18 cellular contexts compared by ENCODE assay signal in the genomic region with DNA sequence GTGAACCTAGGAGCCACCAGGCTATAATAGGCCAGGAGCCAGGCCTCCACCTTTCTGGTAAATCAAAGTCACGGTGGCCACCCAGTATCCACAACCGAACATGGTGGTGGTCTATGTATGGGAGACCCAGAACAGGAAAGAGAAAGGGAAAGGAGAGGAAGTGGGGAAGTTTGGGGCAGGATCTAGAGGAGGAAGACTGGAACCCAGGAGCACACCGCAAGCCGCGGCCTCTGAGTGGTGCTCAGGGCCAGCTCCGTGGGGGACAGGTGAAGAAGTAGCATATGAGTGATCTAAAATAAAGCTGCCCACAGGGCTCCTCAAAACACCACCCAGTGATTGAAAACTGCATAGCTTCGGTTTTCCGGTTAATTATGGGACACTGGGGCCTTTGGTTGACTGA.
DNase-seq lines count a peak whose midpoint lies in the region; ATAC-seq and TF ChIP-seq lines count a peak whose summit lies in the region.
"Had no signal": no experiment of that assay in that cellular context is flagged by ENCODE, and none has a peak within 500 bp of the region (broad histone marks: within the 10 kb centered on the region; RNA-seq: fewer than 3 reads in every experiment).

No MANE protein-coding gene starts in this region.

- H3K27ac ChIP-seq in H9 (ENCODE audit: insufficient read length, low read depth, low read length): no peak overlapping the region

- no peak overlapping the region for H4K5ac ChIP-seq in H9 (ENCODE audit: insufficient read length, low read depth, low read length)

- intact Hi-C loops in posterior vena cava (cut with DNase I): loop anchor here (5.0 to 10.0 kb wide), 2 partner anchors 213 to 281 kb away; partner anchors contain the start of gene ZDHHC14 (in 1 of the 2)
- intact Hi-C loops in activated T-helper 2 cell treated with anti-CD3 and anti-CD28 coated beads, Interferon-gamma antibody, Interleukin-2, Interleukin-4, amounts not matched to agents 10 μg/mL and 5 μg/mL and 100 μg/mL, durations not matched to agents 14 hours and 24 hours and 36 hours (cut with micrococcal nuclease): loop anchor here (5.0 kb wide), 1 partner anchor 213 kb away; the partner anchor contains the start of gene ZDHHC14

- no peak overlapping the region for H3K4ac ChIP-seq in H9 (ENCODE audit: low read depth, low read length)

- H3K27me3 Mint-ChIP-seq in H9 (ENCODE audit: low read depth): no peaks in the 10 kb centered on the region
- no peaks in the 10 kb centered on the region for H3K27me3 Mint-ChIP-seq in chondrocyte (ENCODE audit: low read depth)
- H3K27me3 Mint-ChIP-seq in natural killer cell treated with Interleukin-12 subunit alpha and Interleukin-12 subunit beta and Interleukin-15 and Interleukin-18, amount 100 ng/mL, for 72 hours: no peaks in the 10 kb centered on the region
- no peaks in the 10 kb centered on the region for H3K27me3 Mint-ChIP-seq in activated T-helper 2 cell treated with anti-CD3 and anti-CD28 coated beads, Interferon-gamma antibody, Interleukin-2, Interleukin-4, amounts not matched to agents 10 μg/mL and 5 μg/mL and 100 μg/mL, durations not matched to agents 14 hours and 24 hours and 36 hours (ENCODE audit: low read depth)
- H3K27me3 Mint-ChIP-seq: CD4-positive, alpha-beta memory T cell had no signal

- H2BK20ac ChIP-seq in H9 (ENCODE audit: low read depth, low read length, poor library complexity, severe bottlenecking): no peak overlapping the region

- no peaks in the 10 kb centered on the region for H4K20me1 ChIP-seq in H9 (ENCODE audit: control insufficient read depth, insufficient read depth, insufficient read length)

- H2BK15ac ChIP-seq in H9 (ENCODE audit: low read depth, low read length): no peak overlapping the region

- H3K4me3 ChIP-seq in AG09309 (ENCODE audit: control insufficient read depth, low read depth, low read length): no peak overlapping the region
- H3K4me3 ChIP-seq in BE2C (ENCODE audit: low read depth, low read length): no peak overlapping the region

- H3K27ac Mint-ChIP-seq in H9 (no peak overlapping the region), chondrocyte (ENCODE audit: unreplicated experiment) (no peak overlapping the region)
- H3K27ac Mint-ChIP-seq in natural killer cell treated with Interleukin-12 subunit alpha and Interleukin-12 subunit beta and Interleukin-15 and Interleukin-18, amount 100 ng/mL, for 72 hours: no peak overlapping the region
- H3K27ac Mint-ChIP-seq in activated T-helper 2 cell treated with anti-CD3 and anti-CD28 coated beads, Interferon-gamma antibody, Interleukin-2, Interleukin-4, amounts not matched to agents 10 μg/mL and 5 μg/mL and 100 μg/mL, durations not matched to agents 14 hours and 24 hours and 36 hours: no peak overlapping the region

- H3K27me3 ChIP-seq in H9 (ENCODE audit: insufficient read depth, low read length) (no peaks in the 10 kb centered on the region), BE2C (no peaks in the 10 kb centered on the region)

- H3K9me3 ChIP-seq in H9 (ENCODE audit: control insufficient read depth, low read depth, low read length): peaks cover 8% of the 10 kb centered on the region
- no peaks in the 10 kb centered on the region; the same call in 1 of the 2 replicates for H3K9me3 ChIP-seq in BE2C

- H2BK12ac ChIP-seq in H9 (ENCODE audit: insufficient read length, low read depth, low read length): no peak overlapping the region

- H3K79me2 ChIP-seq in H9 (ENCODE audit: insufficient read depth, low read length): no peaks in the 10 kb centered on the region

- H3K4me1 ChIP-seq in H9 (ENCODE audit: insufficient read depth, low read length) (peaks cover 2% of the 10 kb centered on the region; the same call in 1 of the 2 replicates), BE2C (no peaks in the 10 kb centered on the region)

- peaks cover 10 to 13% (median 12%) of the 10 kb centered on the region in 3 experiments for H3K36me3 Mint-ChIP-seq in H9 (ENCODE audit: insufficient read depth in 1 of 3, low read depth in 3 of 3)
- H3K36me3 Mint-ChIP-seq in chondrocyte (ENCODE audit: low read depth): peaks cover 3% of the 10 kb centered on the region
- peaks cover 6% of the 10 kb centered on the region for H3K36me3 Mint-ChIP-seq in natural killer cell treated with Interleukin-12 subunit alpha and Interleukin-12 subunit beta and Interleukin-15 and Interleukin-18, amount 100 ng/mL, for 72 hours
- peaks cover 3% of the 10 kb centered on the region for H3K36me3 Mint-ChIP-seq in activated T-helper 2 cell treated with anti-CD3 and anti-CD28 coated beads, Interferon-gamma antibody, Interleukin-2, Interleukin-4, amounts not matched to agents 10 μg/mL and 5 μg/mL and 100 μg/mL, durations not matched to agents 14 hours and 24 hours and 36 hours (ENCODE audit: low read depth)

- no peaks in the 10 kb centered on the region for H3K23me2 ChIP-seq in H9 (ENCODE audit: insufficient read length, low read depth, low read length, poor library complexity, severe bottlenecking)

- no peak overlapping the region for H3T11ph ChIP-seq in H9 (ENCODE audit: low read length)

- H4K91ac ChIP-seq in H9 (ENCODE audit: insufficient read length, low read depth, low read length): no peak overlapping the region

- no peak overlapping the region for H2BK5ac ChIP-seq in H9 (ENCODE audit: insufficient read length, low read length)

- no peak overlapping the region for H3K56ac ChIP-seq in H9 (ENCODE audit: insufficient read length, low read depth, low read length)

- peaks cover 5 to 12% of the 10 kb centered on the region in 2 experiments for H3K4me1 Mint-ChIP-seq in H9
- H3K4me1 Mint-ChIP-seq in chondrocyte (ENCODE audit: low read depth): no peaks in the 10 kb centered on the region
- peaks cover 8 to 13% of the 10 kb centered on the region in 2 donors for H3K4me1 Mint-ChIP-seq in natural killer cell treated with Interleukin-12 subunit alpha and Interleukin-12 subunit beta and Interleukin-15 and Interleukin-18, amount 100 ng/mL, for 72 hours (ENCODE audit: low read depth in 2 of 2)
- H3K4me1 Mint-ChIP-seq in activated T-helper 2 cell treated with anti-CD3 and anti-CD28 coated beads, Interferon-gamma antibody, Interleukin-2, Interleukin-4, amounts not matched to agents 10 μg/mL and 5 μg/mL and 100 μg/mL, durations not matched to agents 14 hours and 24 hours and 36 hours (ENCODE audit: low read depth): peaks cover 3% of the 10 kb centered on the region

- no peak overlapping the region for H3K4me3 Mint-ChIP-seq in H9
- H3K4me3 Mint-ChIP-seq in chondrocyte (ENCODE audit: unreplicated experiment): no peak overlapping the region
- no peak overlapping the region for H3K4me3 Mint-ChIP-seq in natural killer cell treated with Interleukin-12 subunit alpha and Interleukin-12 subunit beta and Interleukin-15 and Interleukin-18, amount 100 ng/mL, for 72 hours
- H3K4me3 Mint-ChIP-seq in activated T-helper 2 cell treated with anti-CD3 and anti-CD28 coated beads, Interferon-gamma antibody, Interleukin-2, Interleukin-4, amounts not matched to agents 10 μg/mL and 5 μg/mL and 100 μg/mL, durations not matched to agents 14 hours and 24 hours and 36 hours (ENCODE audit: low read depth): no peak overlapping the region
- H3K4me3 Mint-ChIP-seq: CD4-positive, alpha-beta memory T cell had no signal

- H3K14ac ChIP-seq in H9 (ENCODE audit: insufficient read depth, low read length): no peak overlapping the region

- peak; percentile 10 for TF ChIP-seq CTCF in AG09309 (IDR thresholded peaks at IDR 0.05; ENCODE audit: control insufficient read depth, insufficient read depth, low read depth, low read length, missing control alignments)
- TF ChIP-seq CTCF in H9 (conservative IDR thresholded peaks at IDR 0.05): peak; percentile 22; the same call in 1 of the 3 replicates
- TF ChIP-seq CTCF in chondrocyte (IDR thresholded peaks at IDR 0.05): peak; percentile 12
- no peak for TF ChIP-seq CTCF in BE2C (IDR thresholded peaks at IDR 0.05; ENCODE audit: low read depth, low read length)

- H3K36me3 ChIP-seq in BE2C: no peaks in the 10 kb centered on the region

- no peaks in the 10 kb centered on the region for H3K79me1 ChIP-seq in H9 (ENCODE audit: insufficient read depth, low read depth, low read length, poor library complexity, severe bottlenecking)

- no peak for ATAC-seq in natural killer cell treated with Interleukin-12 subunit alpha and Interleukin-12 subunit beta and Interleukin-15 and Interleukin-18, amount 100 ng/mL, for 72 hours
- ATAC-seq in HG02973 (IDR thresholded peaks at IDR 0.05; ENCODE audit: unreplicated experiment): no peak

- DNase-seq in AG09309 (ENCODE audit: low read depth) (no peak), H9 (no peak), chondrocyte (ENCODE audit: low spot score) (no peak), posterior vena cava (ENCODE audit: low spot score) (peak; percentile 57), BE2C (no peak)
- DNase-seq in natural killer cell treated with Interleukin-12 subunit alpha and Interleukin-12 subunit beta and Interleukin-15 and Interleukin-18, amount 100 ng/mL, for 72 hours (ENCODE audit: low spot score): no peak
- no peak for DNase-seq in activated T-helper 2 cell treated with anti-CD3 and anti-CD28 coated beads, Interferon-gamma antibody, Interleukin-2, Interleukin-4, amounts not matched to agents 10 μg/mL and 5 μg/mL and 100 μg/mL, durations not matched to agents 14 hours and 24 hours and 36 hours (ENCODE audit: low spot score)
- DNase-seq: CD4-positive, alpha-beta memory T cell; DND-41; GF-D8; KG1; NCI-H1092 treated with DMSO at 0.1 percent for 48 hours; NCI-H1694 treated with DMSO at 0.1 percent for 48 hours; NCI-H69; NK-92 treated with Interleukin-12 subunit alpha and Interleukin-12 subunit beta, amount 100 ng/mL, for 24 hours; OCI-M1; RPMI8226 had no signal

- H3K9me3 Mint-ChIP-seq in H9 (peaks cover 9 to 13% of the 10 kb centered on the region in 2 experiments), chondrocyte (ENCODE audit: low read depth) (no peaks in the 10 kb centered on the region)
- H3K9me3 Mint-ChIP-seq in natural killer cell treated with Interleukin-12 subunit alpha and Interleukin-12 subunit beta and Interleukin-15 and Interleukin-18, amount 100 ng/mL, for 72 hours: peaks cover 3% of the 10 kb centered on the region
- H3K9me3 Mint-ChIP-seq in activated T-helper 2 cell treated with anti-CD3 and anti-CD28 coated beads, Interferon-gamma antibody, Interleukin-2, Interleukin-4, amounts not matched to agents 10 μg/mL and 5 μg/mL and 100 μg/mL, durations not matched to agents 14 hours and 24 hours and 36 hours: peaks cover 9% of the 10 kb centered on the region

- no peak overlapping the region for H2BK120ac ChIP-seq in H9 (ENCODE audit: low read depth, low read length, poor library complexity, severe bottlenecking)

- H3K18ac ChIP-seq in H9 (ENCODE audit: insufficient read length, low read depth, low read length): no peak overlapping the region

- no peak overlapping the region for H2AFZ ChIP-seq in H9 (ENCODE audit: low read length)

- H3K9ac ChIP-seq in H9 (ENCODE audit: extremely low read depth, insufficient read length, low read length): no peak overlapping the region

- no CpG with 5 or more reads among the region's 8 CpGs for WGBS in H9 (ENCODE audit: extremely low coverage, insufficient read length, low lambda C conversion rate)

- no peak overlapping the region for H2AK5ac ChIP-seq in H9 (ENCODE audit: insufficient read length, low read length)

- no peak overlapping the region for H3K23ac ChIP-seq in H9 (ENCODE audit: insufficient read length, low read depth, low read length)

- H3K4me2 ChIP-seq in H9 (ENCODE audit: insufficient read depth, insufficient read length, low read length): no peak overlapping the region

- no peak overlapping the region for H4K8ac ChIP-seq in H9 (replicated peaks; ENCODE audit: insufficient read length, low read depth, low read length)
